Comparison of ENCODE assay signal across 3 cellular contexts in the genomic region with DNA sequence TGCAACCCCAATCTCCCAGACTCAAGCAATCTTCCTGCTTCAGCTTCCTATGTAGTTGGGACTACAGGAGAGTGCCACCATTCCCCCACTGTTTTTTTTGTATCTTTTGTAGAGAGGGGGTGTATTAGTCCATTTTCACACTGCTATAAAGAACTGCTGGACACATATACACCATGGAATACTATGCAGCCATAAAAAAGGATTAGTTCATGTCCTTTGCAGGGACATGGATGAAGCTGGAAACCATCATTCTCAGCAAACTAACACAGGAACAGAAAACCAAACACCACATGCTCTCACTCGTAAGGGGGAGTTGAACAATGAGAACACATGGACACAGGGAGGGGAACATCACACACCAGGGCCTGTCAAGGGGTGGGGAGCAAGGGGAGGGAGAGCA. TPM values are rescaled to one million over a fixed set of nuclear protein-coding genes. Genes with fewer than 3 reads are reported as not detected.
DNase-seq lines count a peak whose midpoint lies in the region; ATAC-seq, FAIRE-seq and TF ChIP-seq lines count a peak whose summit lies in the region.
"Not testable (repeated sequence)": the region's sequence is repeated elsewhere in the genome, so short reads cannot be mapped to it uniquely, and the experiment has no call there.

No MANE protein-coding gene starts in this region.

- ATAC-seq in K562 = not testable (repeated sequence)

- H3K4me2 ChIP-seq in K562 (ENCODE audit: insufficient read depth, low read length) = not testable (repeated sequence)

- TF ChIP-seq EP300 in K562 (IDR thresholded peaks at IDR 0.05; ENCODE audit: low read length) = not testable (repeated sequence)

- not testable (repeated sequence) for BruUV-seq in K562 (replicated peaks; lab: Mats Ljungman, UMichigan)

- H3K27ac ChIP-seq in HEK293 (ENCODE audit: extremely low read depth, low read depth, low read length); K562 (ENCODE audit: extremely low read depth, low read depth, low read length): not testable (repeated sequence)

- WGBS in K562 (ENCODE audit: insufficient coverage, low coverage, missing lambda C conversion rate) = 0% methylated on average over 1 of the region's 1 CpG

- not testable (repeated sequence) for H3K36me3 ChIP-seq in HEK293 (ENCODE audit: control insufficient read depth in 2 of 2, insufficient read depth in 1 of 2, low read length in 2 of 2); K562 (ENCODE audit: control insufficient read depth, insufficient read depth, low read length)

- peaks cover 38% of the 10 kb centered on the region for H3K4me1 Mint-ChIP-seq in glutamatergic neuron (ENCODE audit: low read depth, unreplicated experiment)

- H3K79me2 ChIP-seq in K562 (ENCODE audit: control insufficient read depth, insufficient read depth, low read length) = not testable (repeated sequence)

- in situ Hi-C loops in K562 (cut with MboI) = not testable (repeated sequence)

- H4K20me1 ChIP-seq in K562 (replicated peaks; ENCODE audit: control insufficient read depth, insufficient read depth, low read length) = not testable (repeated sequence)

- H3K4me1 ChIP-seq in HEK293 (ENCODE audit: control insufficient read depth, insufficient read depth, low read length); K562 (replicated peaks in 1 of 2; ENCODE audit: control insufficient read depth in 2 of 2, insufficient read depth in 2 of 2, low read length in 2 of 2): not testable (repeated sequence)

- POLR2A ChIA-PET in HEK293 (lab: Yijun Ruan, JAX); K562 (lab: Yijun Ruan, JAX): not testable (repeated sequence)

- FAIRE-seq in K562 (lab: Jason Lieb, UNC) = not testable (repeated sequence)

- not testable (repeated sequence) for H3K9me3 ChIP-seq in HEK293 (ENCODE audit: control insufficient read depth, insufficient read depth, low read depth, low read length); K562 (replicated peaks; ENCODE audit: control insufficient read depth, insufficient read depth, low read depth, low read length)

- DNase-seq in K562 (ENCODE audit: extremely low read depth in 1 of 4, low spot score in 3 of 4); glutamatergic neuron: not testable (repeated sequence)

- intact Hi-C loops in K562 (cut with micrococcal nuclease) = not testable (repeated sequence)

- not testable (repeated sequence) for H3K9ac ChIP-seq in K562 (ENCODE audit: insufficient read depth in 1 of 2, low read depth in 2 of 2, low read length in 2 of 2)

- H3K9me3 Mint-ChIP-seq in glutamatergic neuron (ENCODE audit: unreplicated experiment) = not testable (repeated sequence)

- H3K27ac Mint-ChIP-seq in glutamatergic neuron (ENCODE audit: unreplicated experiment) = peak overlapping the region; percentile 89

- TF ChIP-seq CTCF in HEK293 (tag by site-specific recombination; IDR thresholded peaks at IDR 0.05); K562 (IDR thresholded peaks at IDR 0.05 in 2 of 3, conservative IDR thresholded peaks at IDR 0.05 in 1 of 3; ENCODE audit: insufficient read depth in 2 of 3, low read depth in 1 of 3, low read length in 3 of 3); glutamatergic neuron (IDR thresholded peaks at IDR 0.05; ENCODE audit: partially characterized antibody, unreplicated experiment): not testable (repeated sequence)

- not testable (repeated sequence) for H3K9me1 ChIP-seq in K562 (ENCODE audit: control insufficient read depth, insufficient read depth, low read length)

- CTCF ChIA-PET in HEK293 (lab: Yijun Ruan, JAX); K562 (lab: Yijun Ruan, JAX; ENCODE audit: low intra/inter-chr PET ratio): not testable (repeated sequence)

- H3K4me3 ChIP-seq in HEK293 (ENCODE audit: low read depth, low read length); K562: not testable (repeated sequence)

- not testable (repeated sequence) for H3K27me3 Mint-ChIP-seq in glutamatergic neuron (ENCODE audit: unreplicated experiment)

- not testable (repeated sequence) for H3K36me3 Mint-ChIP-seq in glutamatergic neuron (ENCODE audit: unreplicated experiment)

- not testable (repeated sequence) for H2AFZ ChIP-seq in K562 (ENCODE audit: low read depth, low read length)

- TF ChIP-seq RAD21 in K562 (CRISPR knock-in tag; conservative IDR thresholded peaks at IDR 0.05 in 1 of 2, IDR thresholded peaks at IDR 0.05 in 1 of 2) = not testable (repeated sequence)

- H3K27me3 ChIP-seq in K562 (ENCODE audit: control insufficient read depth in 2 of 2, insufficient read depth in 2 of 2, low read length in 2 of 2) = peaks cover 4 to 16% of the 10 kb centered on the region in 2 experiments; a peak in 4 of 5 replicates

- not testable (repeated sequence) for TF ChIP-seq POLR2A in K562 (conservative IDR thresholded peaks at IDR 0.05)

- peak overlapping the region; percentile 38 for H3K4me3 Mint-ChIP-seq in glutamatergic neuron (ENCODE audit: unreplicated experiment)

TF ChIP-seq in HEK293, 187 proteins besides CTCF, POLR2A, EP300 and RAD21:
- TF ChIP-seq ZNF146 (tag by site-specific recombination; IDR thresholded peaks at IDR 0.05) = peak; percentile 92

TF ChIP-seq in K562, 482 proteins besides CTCF, POLR2A, EP300 and RAD21:
- TF ChIP-seq ZNF146 (CRISPR knock-in tag; IDR thresholded peaks at IDR 0.05; ENCODE audit: unreplicated experiment) = peak; percentile 63

RNA-seq across cellular contexts. Expression of gene HMGB1, which starts 58.1 kb away (rescaled TPM):
- total RNA-seq in K562 (2011; cell fraction: chromatin; rRNA removed; ENCODE audit: low replicate concordance) = 55.4 and 188 TPM in 2 replicates
- total RNA-seq in K562 (2011; cell fraction: nucleolus; rRNA removed) = 38.2 and 49.9 TPM in 2 replicates
- total RNA-seq in K562 (2011; cell fraction: nucleoplasm; rRNA removed) = 79.4 and 79.5 TPM in 2 replicates
- total RNA-seq in K562 (2014; rRNA removed) (566 and 689 TPM in 2 replicates), K562 (2014; rRNA removed; fragmentation: Illumina TruSeq; extraction: Trizol) (933 and 1,114 TPM in 2 replicates), K562 (2015; rRNA removed; fragmentation: Illumina TruSeq; extraction: Trizol) (974 and 1,083 TPM in 2 replicates), K562 (2021) (441 and 442 TPM in 2 replicates), glutamatergic neuron (ENCODE audit: unreplicated experiment) (501 TPM)
- polyA plus RNA-seq in K562 (2011; rRNA removed) (325 and 454 TPM in 2 replicates), K562 (2014; fragmentation: Illumina TruSeq; extraction: Trizol) (1,153 and 1,284 TPM in 2 replicates), K562 (2014; fragmentation: Nextera tagmentation; extraction: Ambion mirVana) (1,000 to 10,000 TPM; 1,767 to 1,896 TPM), K562 (2014; rRNA removed) (835 and 850 TPM in 2 replicates)
- polyA plus RNA-seq in K562 (2011; cell fraction: cytosol; rRNA removed) = 50.0 and 125 TPM in 2 replicates
- 87.7 and 155 TPM in 2 replicates for polyA plus RNA-seq in K562 (2011; cell fraction: nucleus; rRNA removed)
- polyA plus RNA-seq in K562 (2012) = 367 and 762 TPM in 2 replicates
- polyA minus RNA-seq in K562 (2011; rRNA and poly(A)+ RNA removed) = 163 and 197 TPM in 2 replicates
- polyA minus RNA-seq in K562 (2011; cell fraction: cytosol; rRNA and poly(A)+ RNA removed) = 132 and 144 TPM in 2 replicates
- 54.7 and 120 TPM in 2 replicates for polyA minus RNA-seq in K562 (2011; cell fraction: nucleus; rRNA and poly(A)+ RNA removed)
